13 cellular contexts compared by ENCODE assay signal in the genomic region with DNA sequence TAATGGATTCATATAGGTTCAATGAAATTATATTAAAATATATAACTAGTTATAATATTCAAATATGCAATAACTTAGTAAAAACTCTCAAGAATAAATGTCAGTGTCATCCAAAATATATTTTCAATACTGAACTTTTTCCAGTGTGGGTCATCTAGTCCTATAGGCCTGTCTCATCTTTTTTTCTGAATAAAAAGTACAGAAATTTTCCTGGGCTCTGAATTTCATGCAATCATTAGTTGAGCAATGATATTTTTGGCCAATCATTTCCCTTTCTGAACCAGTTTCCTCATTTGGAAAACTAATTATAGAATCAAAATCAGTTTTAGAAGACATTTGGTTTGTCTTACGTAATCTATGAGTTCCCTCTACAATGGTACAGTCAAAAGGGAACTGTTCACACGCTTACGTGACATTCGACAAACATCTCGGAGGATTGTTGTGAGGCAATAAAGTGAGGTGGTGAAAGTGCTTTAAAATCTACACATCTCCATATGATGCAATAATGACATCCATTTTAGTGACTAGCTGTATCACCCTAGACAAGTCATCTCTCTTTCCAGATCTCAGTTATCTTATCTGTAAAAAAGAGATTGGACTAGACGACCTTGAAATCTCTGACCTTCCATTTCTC. TPM values are rescaled to one million over a fixed set of nuclear protein-coding genes. Genes with fewer than 3 reads are reported as not detected.
DNase-seq lines count a peak whose midpoint lies in the region; ATAC-seq, FAIRE-seq and TF ChIP-seq lines count a peak whose summit lies in the region.
"Had no signal": no experiment of that assay in that cellular context is flagged by ENCODE, and none has a peak within 500 bp of the region (broad histone marks: within the 10 kb centered on the region; RNA-seq: fewer than 3 reads in every experiment).

No MANE protein-coding gene starts in this region.

- H4K8ac ChIP-seq in trophoblast cell (ENCODE audit: low read depth, low read length) = no peak overlapping the region

- no peak overlapping the region for H3K9ac ChIP-seq in K562 (ENCODE audit: insufficient read depth in 1 of 2, low read depth in 2 of 2, low read length in 2 of 2)
- no peak overlapping the region for H3K9ac ChIP-seq in trophoblast cell (ENCODE audit: low read length)

- POLR2A ChIA-PET in K562 (lab: Yijun Ruan, JAX) = no interaction called here

- no peak for TF ChIP-seq CTCF in K562 (IDR thresholded peaks at IDR 0.05 in 2 of 3, conservative IDR thresholded peaks at IDR 0.05 in 1 of 3; ENCODE audit: insufficient read depth in 2 of 3, low read depth in 1 of 3, low read length in 3 of 3)

- H3K4me1 ChIP-seq in K562 (replicated peaks in 1 of 2; ENCODE audit: control insufficient read depth in 2 of 2, insufficient read depth in 2 of 2, low read length in 2 of 2) (no peaks in the 10 kb centered on the region; a peak in 2 of 5 replicates), trophoblast cell (ENCODE audit: control insufficient read depth in 1 of 2, insufficient read depth in 2 of 2, low read length in 2 of 2) (no peaks in the 10 kb centered on the region)

- DNase-seq in GM12891 (ENCODE audit: insufficient read length, low spot score) (no peak), KBM-7 (peak; percentile 77), K562 (ENCODE audit: extremely low read depth in 1 of 4, low spot score in 3 of 4) (no peak), trophoblast cell (peak; percentile 67 to 93)
- DNase-seq in stimulated activated naive CD8-positive, alpha-beta T cell treated with anti-CD3 and anti-CD28 coated beads, Interleukin-15, Interleukin-2, amounts not matched to agents 100 U/mL and 50 U/mL, for 24 hours = no peak
- DNase-seq in activated CD8-positive, alpha-beta memory T cell treated with anti-CD3 and anti-CD28 coated beads, Interleukin-2, amount 50 U/mL, for 4 hours = no peak
- DNase-seq: activated naive CD8-positive, alpha-beta T cell treated with anti-CD3 and anti-CD28 coated beads for 36 hours; CD4-positive, alpha-beta memory T cell; retina; T1000 had no signal

- peak; percentile 45 for FAIRE-seq in GM12891 (lab: Jason Lieb, UNC)
- FAIRE-seq in K562 (lab: Jason Lieb, UNC) = no peak

- no peak overlapping the region for H3K14ac ChIP-seq in trophoblast cell (ENCODE audit: low read length)

- H4K20me1 ChIP-seq in K562 (replicated peaks; ENCODE audit: control insufficient read depth, insufficient read depth, low read length) = no peaks in the 10 kb centered on the region

- H3K4me2 ChIP-seq in K562 (ENCODE audit: insufficient read depth, low read length) = no peak overlapping the region
- no peak overlapping the region for H3K4me2 ChIP-seq in trophoblast cell (ENCODE audit: low read length)

- no peak overlapping the region for H2AK5ac ChIP-seq in trophoblast cell (ENCODE audit: low read length)

- intact Hi-C loops in K562 (cut with micrococcal nuclease) = no loop called here

- H3K27me3 ChIP-seq in K562 (ENCODE audit: control insufficient read depth in 2 of 2, insufficient read depth in 2 of 2, low read length in 2 of 2) = no peaks in the 10 kb centered on the region
- no peaks in the 10 kb centered on the region for H3K27me3 ChIP-seq in trophoblast cell (ENCODE audit: insufficient read depth, low read length)

- in situ Hi-C loops in KBM-7 (cut with MboI; ENCODE audit: low pct_unique_long_range_greater_than_20kb, low sequenced_read_pairs) (no loop called here), K562 (cut with MboI) (no loop called here)

- no TSS peak for BruUV-seq in K562 (replicated peaks; lab: Mats Ljungman, UMichigan)

- H4K12ac ChIP-seq in trophoblast cell (ENCODE audit: low read depth, low read length) = no peak overlapping the region

- H2BK120ac ChIP-seq in trophoblast cell (ENCODE audit: insufficient read depth, low read length, poor library complexity) = no peak overlapping the region

- 67% methylated on average over 6 of the region's 6 CpGs for whole genome bisulfite sequencing in K562 (ENCODE audit: insufficient coverage, low coverage, missing lambda C conversion rate)
- no CpG with 5 or more reads among the region's 6 CpGs for WGBS in trophoblast cell (ENCODE audit: extremely low coverage, insufficient coverage, insufficient read length)

- no peak overlapping the region for H2BK12ac ChIP-seq in trophoblast cell (ENCODE audit: low read length)

- H3K18ac ChIP-seq in trophoblast cell (ENCODE audit: low read length) = no peak overlapping the region

- H3K79me1 ChIP-seq in trophoblast cell (ENCODE audit: low read length) = no peaks in the 10 kb centered on the region

- H3K23ac ChIP-seq in trophoblast cell (ENCODE audit: low read length) = no peak overlapping the region

- TF ChIP-seq POLR2A in GM12891 (IDR thresholded peaks at IDR 0.05; ENCODE audit: low read depth, low read length) (no peak), K562 (conservative IDR thresholded peaks at IDR 0.05) (no peak)

- TF ChIP-seq RAD21 in K562 (CRISPR knock-in tag; conservative IDR thresholded peaks at IDR 0.05 in 1 of 2, IDR thresholded peaks at IDR 0.05 in 1 of 2) = no peak

- no peaks in the 10 kb centered on the region for H3K79me2 ChIP-seq in K562 (ENCODE audit: control insufficient read depth, insufficient read depth, low read length)
- no peaks in the 10 kb centered on the region for H3K79me2 ChIP-seq in trophoblast cell (ENCODE audit: control insufficient read depth, insufficient read depth, low read length, poor library complexity)

- ATAC-seq in K562 = no peak
- no peak for ATAC-seq in stimulated activated naive CD8-positive, alpha-beta T cell treated with anti-CD3 and anti-CD28 coated beads, Interleukin-15, Interleukin-2, amounts not matched to agents 100 U/mL and 50 U/mL, for 24 hours
- ATAC-seq in GM21515 (IDR thresholded peaks at IDR 0.05; ENCODE audit: unreplicated experiment) = no peak
- no peak for ATAC-seq in HG03565 (IDR thresholded peaks at IDR 0.05; ENCODE audit: unreplicated experiment)

- TF ChIP-seq EP300 in K562 (IDR thresholded peaks at IDR 0.05; ENCODE audit: low read length) = no peak

- no peaks in the 10 kb centered on the region for H3K9me1 ChIP-seq in K562 (ENCODE audit: control insufficient read depth, insufficient read depth, low read length)

- no peak overlapping the region for H4K91ac ChIP-seq in trophoblast cell (ENCODE audit: low read depth, low read length)

- no peak overlapping the region for H2BK5ac ChIP-seq in trophoblast cell (ENCODE audit: low read depth, low read length, poor library complexity)

- H3K27ac ChIP-seq in K562 (ENCODE audit: extremely low read depth, low read depth, low read length) (no peak overlapping the region), trophoblast cell (ENCODE audit: low read depth, low read length) (no peak overlapping the region)

- H3K4me3 ChIP-seq in K562 (no peak overlapping the region), trophoblast cell (ENCODE audit: low read depth, low read length) (no peak overlapping the region)

- no peaks in the 10 kb centered on the region for H3K9me3 ChIP-seq in K562 (replicated peaks; ENCODE audit: control insufficient read depth, insufficient read depth, low read depth, low read length)
- no peaks in the 10 kb centered on the region for H3K9me3 ChIP-seq in trophoblast cell (ENCODE audit: insufficient read depth, low read depth, low read length)

- H2AFZ ChIP-seq in K562 (ENCODE audit: low read depth, low read length) = no peak overlapping the region
- no peak overlapping the region for H2AFZ ChIP-seq in trophoblast cell (ENCODE audit: insufficient read depth, low read length, poor library complexity)

- no peak overlapping the region for H3K4ac ChIP-seq in trophoblast cell (ENCODE audit: low read depth, low read length)

- CTCF ChIA-PET in K562 (lab: Yijun Ruan, JAX; ENCODE audit: low intra/inter-chr PET ratio) = no interaction called here

- H3K36me3 ChIP-seq in K562 (ENCODE audit: control insufficient read depth, insufficient read depth, low read length) = no peaks in the 10 kb centered on the region
- H3K36me3 ChIP-seq in trophoblast cell (ENCODE audit: control insufficient read depth in 1 of 2, insufficient read depth in 2 of 2, low read length in 2 of 2) = no peaks in the 10 kb centered on the region

TF ChIP-seq in GM12891, 5 proteins besides CTCF, POLR2A, EP300 and RAD21:
- TF ChIP-seq TAF1 (IDR thresholded peaks at IDR 0.05; ENCODE audit: low read depth, low read length) (no peak), PAX5 (IDR thresholded peaks at IDR 0.05; ENCODE audit: insufficient read depth, low read length, severe bottlenecking) (no peak)

TF ChIP-seq in K562, 482 proteins besides CTCF, POLR2A, EP300 and RAD21 (continues in another document):
- TF ChIP-seq TRIM24 (IDR thresholded peaks at IDR 0.05) (peak; percentile 45 to 50; a peak in 2 of 4 replicates), CEBPB (tag; IDR thresholded peaks at IDR 0.05) (peak; percentile 86), ATF7 (IDR thresholded peaks at IDR 0.05) (peak; percentile 25; the same call in 1 of the 2 replicates), ATF3 (IDR thresholded peaks at IDR 0.05) (peak; percentile 81), ATF3 (CRISPR knock-in tag; conservative IDR thresholded peaks at IDR 0.05) (no peak)

RNA-seq across cellular contexts. Expression of gene FLT1, which starts 26.9 kb away (rescaled TPM):
- polyA plus RNA-seq in GM12891 (2012; ENCODE audit: low read depth, missing spikeins) = 0.55 TPM
- 2.9 and 4.1 TPM in 2 replicates for total RNA-seq in K562 (2011; cell fraction: chromatin; rRNA removed; ENCODE audit: low replicate concordance)
- total RNA-seq in K562 (2011; cell fraction: nucleolus; rRNA removed) = 1.3 and 1.7 TPM in 2 replicates
- 1.5 and 3.1 TPM in 2 replicates for total RNA-seq in K562 (2011; cell fraction: nucleoplasm; rRNA removed)
- total RNA-seq in K562 (2014; rRNA removed) (0.24 and 0.27 TPM in 2 replicates), K562 (2014; rRNA removed; fragmentation: Illumina TruSeq; extraction: Trizol) (0.19 and 0.22 TPM in 2 replicates), K562 (2015; rRNA removed; fragmentation: Illumina TruSeq; extraction: Trizol) (0.04 TPM in 2 replicates), K562 (2021) (0.22 and 0.40 TPM in 2 replicates)
- polyA plus RNA-seq in K562 (2011; rRNA removed) (0.77 and 2.0 TPM in 2 replicates), K562 (2014; fragmentation: Illumina TruSeq; extraction: Trizol) (0.17 and 0.22 TPM in 2 replicates), K562 (2014; fragmentation: Nextera tagmentation; extraction: Ambion mirVana) (under 1 TPM; 0.04 to 0.10 TPM), K562 (2014; rRNA removed) (0.01 TPM in 1 of 2 replicates, not detected in the other)
- 0.37 and 0.45 TPM in 2 replicates for polyA plus RNA-seq in K562 (2011; cell fraction: cytosol; rRNA removed)
- 0.97 and 1.0 TPM in 2 replicates for polyA plus RNA-seq in K562 (2011; cell fraction: nucleus; rRNA removed)
- polyA plus RNA-seq in K562 (2012) = 0.60 and 0.91 TPM in 2 replicates
- polyA minus RNA-seq in K562 (2011; rRNA and poly(A)+ RNA removed) = 2.5 and 4.0 TPM in 2 replicates
- 0.55 and 1.4 TPM in 2 replicates for polyA minus RNA-seq in K562 (2011; cell fraction: cytosol; rRNA and poly(A)+ RNA removed)
- 0.56 and 0.81 TPM in 2 replicates for polyA minus RNA-seq in K562 (2011; cell fraction: nucleus; rRNA and poly(A)+ RNA removed)
- polyA plus RNA-seq in trophoblast cell (2013) = 17.6 and 18.3 TPM in 2 replicates
- total RNA-seq: G401 had no signal

Comparison
In these comparisons a context has a peak if more than half of its experiments do, and no peak if none do; other contexts are left out.
1. DNase-seq: peak in KBM-7 (single experiment) and trophoblast cell (2 of 2); none in GM12891 (single experiment), K562 (0 of 4), stimulated activated naive CD8-positive, alpha-beta T cell treated with anti-CD3 and anti-CD28 coated beads, Interleukin-15, Interleukin-2, amounts not matched to agents 100 U/mL and 50 U/mL, for 24 hours (single experiment) and activated CD8-positive, alpha-beta memory T cell treated with anti-CD3 and anti-CD28 coated beads, Interleukin-2, amount 50 U/mL, for 4 hours (single experiment).